1 cellular context compared by ENCODE assay signal in the genomic region with DNA sequence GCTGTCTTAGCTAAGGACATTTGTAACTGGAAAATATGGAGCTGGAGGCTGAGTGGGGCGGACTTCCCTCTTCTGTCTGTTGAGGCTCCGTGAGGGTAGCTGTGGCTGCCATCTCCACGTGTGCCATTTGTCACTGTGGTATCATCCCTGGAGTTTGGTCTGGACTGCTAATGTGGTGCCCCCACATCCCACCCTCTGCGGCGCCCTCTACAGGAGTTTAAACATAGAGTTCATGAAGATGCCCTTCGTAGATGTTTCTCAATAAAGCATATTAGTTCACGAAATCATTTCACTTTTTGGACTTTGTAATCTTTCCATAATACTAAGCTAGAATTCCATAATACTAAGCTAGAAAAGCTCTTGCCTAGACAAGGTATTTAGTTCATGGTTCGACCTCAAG.
TF ChIP-seq lines count a peak whose summit lies in the region.

No MANE protein-coding gene starts in this region.

TF ChIP-seq in WTC11, 78 proteins besides CTCF, POLR2A, EP300 and RAD21 (continued from another document):
- TF ChIP-seq, protein P1, sequence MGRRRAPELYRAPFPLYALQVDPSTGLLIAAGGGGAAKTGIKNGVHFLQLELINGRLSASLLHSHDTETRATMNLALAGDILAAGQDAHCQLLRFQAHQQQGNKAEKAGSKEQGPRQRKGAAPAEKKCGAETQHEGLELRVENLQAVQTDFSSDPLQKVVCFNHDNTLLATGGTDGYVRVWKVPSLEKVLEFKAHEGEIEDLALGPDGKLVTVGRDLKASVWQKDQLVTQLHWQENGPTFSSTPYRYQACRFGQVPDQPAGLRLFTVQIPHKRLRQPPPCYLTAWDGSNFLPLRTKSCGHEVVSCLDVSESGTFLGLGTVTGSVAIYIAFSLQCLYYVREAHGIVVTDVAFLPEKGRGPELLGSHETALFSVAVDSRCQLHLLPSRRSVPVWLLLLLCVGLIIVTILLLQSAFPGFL (CRISPR knock-in tag; IDR thresholded peaks at IDR 0.05; ENCODE audit: borderline replicate concordance) = no peak
- TF ChIP-seq, protein P2, sequence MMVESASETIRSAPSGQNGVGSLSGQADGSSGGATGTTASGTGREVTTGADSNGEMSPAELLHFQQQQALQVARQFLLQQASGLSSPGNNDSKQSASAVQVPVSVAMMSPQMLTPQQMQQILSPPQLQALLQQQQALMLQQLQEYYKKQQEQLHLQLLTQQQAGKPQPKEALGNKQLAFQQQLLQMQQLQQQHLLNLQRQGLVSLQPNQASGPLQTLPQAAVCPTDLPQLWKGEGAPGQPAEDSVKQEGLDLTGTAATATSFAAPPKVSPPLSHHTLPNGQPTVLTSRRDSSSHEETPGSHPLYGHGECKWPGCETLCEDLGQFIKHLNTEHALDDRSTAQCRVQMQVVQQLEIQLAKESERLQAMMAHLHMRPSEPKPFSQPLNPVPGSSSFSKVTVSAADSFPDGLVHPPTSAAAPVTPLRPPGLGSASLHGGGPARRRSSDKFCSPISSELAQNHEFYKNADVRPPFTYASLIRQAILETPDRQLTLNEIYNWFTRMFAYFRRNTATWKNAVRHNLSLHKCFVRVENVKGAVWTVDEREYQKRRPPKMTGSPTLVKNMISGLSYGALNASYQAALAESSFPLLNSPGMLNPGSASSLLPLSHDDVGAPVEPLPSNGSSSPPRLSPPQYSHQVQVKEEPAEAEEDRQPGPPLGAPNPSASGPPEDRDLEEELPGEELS (CRISPR knock-in tag; IDR thresholded peaks at IDR 0.05) = no peak
- TF ChIP-seq, protein P3, sequence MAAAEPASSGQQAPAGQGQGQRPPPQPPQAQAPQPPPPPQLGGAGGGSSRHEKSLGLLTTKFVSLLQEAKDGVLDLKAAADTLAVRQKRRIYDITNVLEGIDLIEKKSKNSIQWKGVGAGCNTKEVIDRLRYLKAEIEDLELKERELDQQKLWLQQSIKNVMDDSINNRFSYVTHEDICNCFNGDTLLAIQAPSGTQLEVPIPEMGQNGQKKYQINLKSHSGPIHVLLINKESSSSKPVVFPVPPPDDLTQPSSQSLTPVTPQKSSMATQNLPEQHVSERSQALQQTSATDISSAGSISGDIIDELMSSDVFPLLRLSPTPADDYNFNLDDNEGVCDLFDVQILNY (CRISPR knock-in tag; IDR thresholded peaks at IDR 0.05) = no peak
- TF ChIP-seq KAT7 (CRISPR knock-in tag; IDR thresholded peaks at IDR 0.05; ENCODE audit: borderline replicate concordance) (no peak), ZNF138 (CRISPR knock-in tag; conservative IDR thresholded peaks at IDR 0.05) (no peak), ELF4 (CRISPR knock-in tag; IDR thresholded peaks at IDR 0.05; ENCODE audit: low read depth) (no peak)
TF ChIP-seq in WTC11: peak in this region for 0.
